11 cellular contexts compared by ENCODE assay signal in genomic region chr6:118862443-118862842, GRCh38.
"Had no signal": no experiment of that assay in that cellular context is flagged by ENCODE, and none has a peak within 500 bp of the region (broad histone marks: within the 10 kb centered on the region; RNA-seq: fewer than 3 reads in every experiment).

No MANE protein-coding gene starts in this region.

- H3K36me3 ChIP-seq: adrenal gland, ascending aorta, brain microvascular endothelial cell, breast epithelium, cardiac muscle cell had no signal

- H3K4me1 ChIP-seq: ascending aorta had no signal

- H3K27ac ChIP-seq: adrenal gland, ascending aorta, body of pancreas, brain microvascular endothelial cell, breast epithelium, cardiac muscle cell had no signal

- ATAC-seq: activated naive CD4-positive, alpha-beta T cell treated with anti-CD3 and anti-CD28 coated beads, Interleukin-2, amount 50 U/mL, for 72 hours; activated naive CD8-positive, alpha-beta T cell treated with anti-CD3 and anti-CD28 coated beads, Interleukin-2, amount 50 U/mL, for 24 hours; activated T-cell treated with anti-CD3 and anti-CD28 coated beads, Interleukin-2, amount 50 U/mL, for 4 hours; activated T-cell treated with anti-CD3 and anti-CD28 coated beads, Interleukin-2, amount 50 U/mL, for 72 hours; activated T-helper 17 cell treated with anti-CD3 and anti-CD28 coated beads, Interleukin-2, amount 50 U/mL, for 72 hours; body of pancreas had no signal

- H3K9me3 ChIP-seq: adrenal gland, body of pancreas, breast epithelium had no signal

- H3K4me3 ChIP-seq: adrenal gland, ascending aorta, body of pancreas, breast epithelium, cardiac muscle cell had no signal
